ENCODE assay signal across 18 cellular contexts in the genomic region with DNA sequence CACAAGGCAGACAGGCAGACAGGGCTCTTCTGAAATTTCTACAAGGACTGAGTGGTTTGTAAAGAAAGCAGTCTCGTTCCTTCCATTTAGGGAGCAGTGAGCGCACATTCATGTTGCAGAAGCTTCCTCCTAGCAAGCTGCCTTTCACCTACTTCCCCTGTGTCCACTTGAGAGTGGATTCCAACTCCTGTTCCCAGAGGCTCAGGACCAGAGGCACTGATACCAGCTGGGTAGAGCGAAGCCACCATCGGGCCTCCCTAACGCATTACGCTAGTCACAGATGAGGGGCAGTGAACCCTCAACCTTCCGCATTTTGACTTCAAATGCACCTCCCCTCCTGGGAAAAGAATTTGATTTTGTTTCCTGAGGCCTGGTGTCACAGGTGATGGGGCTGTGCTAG.
"Had no signal": no experiment of that assay in that cellular context is flagged by ENCODE, and none has a peak within 500 bp of the region (broad histone marks: within the 10 kb centered on the region; RNA-seq: fewer than 3 reads in every experiment).

No MANE protein-coding gene starts in this region.

- H3K27ac ChIP-seq: left lung, lower lobe of right lung, neutrophil, pancreas, right lobe of liver, stomach, thyroid gland had no signal

- H3K4me3 ChIP-seq: coronary artery, left lung, lower lobe of right lung, pancreas, right lobe of liver, stomach, thyroid gland had no signal

- FAIRE-seq: frontal cortex, kidney, pancreas, small intestine had no signal

- H3K9me3 ChIP-seq: neutrophil, pancreas, right lobe of liver, thyroid gland had no signal

- H3K27me3 ChIP-seq: left lung, neutrophil, pancreas, right lobe of liver, stomach, thyroid gland had no signal

- DNase-seq: dermis blood vessel endothelial cell; effector memory CD8-positive, alpha-beta T cell; kidney; left lung; lower lobe of right lung; natural killer cell; pancreas; retina; right lobe of liver; small intestine; stimulated activated CD4-positive, alpha-beta T cell treated with anti-CD3 and anti-CD28 coated beads, Interleukin-1b, Interleukin-23, amount 100 ng/mL, for 48 hours; stimulated activated CD4-positive, alpha-beta T cell treated with anti-CD3 and anti-CD28 coated beads, Interleukin-4, amount 100 ng/mL, for 1 hour; stimulated activated naive CD4-positive, alpha-beta T cell treated with Interleukin-2 at 50 U/mL for 16 hours; stomach; thyroid gland had no signal

- H3K36me3 ChIP-seq: pancreas, right lobe of liver had no signal

- H3K4me1 ChIP-seq: left lung, lower lobe of right lung, pancreas, right lobe of liver, stomach had no signal
